Comparison of ENCODE assay signal across 25 cellular contexts in genomic region chr7:64868469-64868868, GRCh38. TPM values are rescaled to one million over a fixed set of nuclear protein-coding genes. Genes with fewer than 3 reads are reported as not detected.
A peak's percentile ranks its signal among the peaks of the same experiment; 100 is the strongest.
DNase-seq lines count a peak whose midpoint lies in the region; ATAC-seq and TF ChIP-seq lines count a peak whose summit lies in the region.
"Had no signal": no experiment of that assay in that cellular context is flagged by ENCODE, and none has a peak within 500 bp of the region (broad histone marks: within the 10 kb centered on the region; RNA-seq: fewer than 3 reads in every experiment).

No MANE protein-coding gene starts in this region.

- H3K79me2 ChIP-seq in hepatocyte: no peaks in the 10 kb centered on the region

- TF ChIP-seq CTCF in hepatocyte (IDR thresholded peaks at IDR 0.05; ENCODE audit: poor library complexity) (no peak), psoas muscle (IDR thresholded peaks at IDR 0.05) (no peak)

- no peaks in the 10 kb centered on the region for H3K9me2 ChIP-seq in hepatocyte (replicated peaks; ENCODE audit: insufficient read depth)

- H3K4me3 ChIP-seq in hepatocyte (no peak overlapping the region), neuronal stem cell (ENCODE audit: low read length in 2 of 2) (no peak overlapping the region), psoas muscle (no peak overlapping the region)
- H3K4me3 ChIP-seq: A549 had no signal

- H2BK12ac ChIP-seq in neuronal stem cell (ENCODE audit: low read length): no peak overlapping the region

- DNase-seq in AG20443 (ENCODE audit: low spot score) (peak; percentile 2), D341Med (ENCODE audit: low spot score) (peak; percentile 15), hepatocyte (ENCODE audit: low spot score) (peak; percentile 1), neuronal stem cell (ENCODE audit: low spot score) (no peak), OCI-M2 (lab: John Stamatoyannopoulos, UW; ENCODE audit: unreplicated experiment) (no peak), psoas muscle (no peak), LoVo (ENCODE audit: low spot score) (no peak)
- DNase-seq: DMS79 treated with DMSO at 0.1 percent for 48 hours, GF-D8, IMR-90, NCI-H1048, NCI-H1417, NCI-H1694, NCI-H2029 treated with DMSO at 0.1 percent for 48 hours, NCI-H2227 treated with DMSO at 0.1 percent for 48 hours, NCI-H526 treated with DMSO at 0.1 percent for 48 hours, SHP77 had no signal

- H3K9ac ChIP-seq in neuronal stem cell (ENCODE audit: low read depth, low read length, poor library complexity): no peak overlapping the region
- H3K9ac ChIP-seq: KMS-11 had no signal

- no peak overlapping the region for H2BK15ac ChIP-seq in neuronal stem cell (ENCODE audit: low read length)

- no peaks in the 10 kb centered on the region for H3K27me3 ChIP-seq in hepatocyte
- H3K27me3 ChIP-seq in neuronal stem cell (ENCODE audit: control insufficient read depth in 3 of 3, insufficient read depth in 3 of 3, low read depth in 1 of 3, low read length in 3 of 3): peaks cover 0 to 15% (median 0%) of the 10 kb centered on the region in 3 experiments
- no peaks in the 10 kb centered on the region for H3K27me3 ChIP-seq in psoas muscle (ENCODE audit: insufficient read depth in 3 of 3, low read length in 2 of 3)

- H2AFZ ChIP-seq in hepatocyte (no peak overlapping the region), neuronal stem cell (ENCODE audit: low read length) (no peak overlapping the region)

- no peak overlapping the region for H3K4ac ChIP-seq in neuronal stem cell (ENCODE audit: low read length)

- no peak for ATAC-seq in psoas muscle
- ATAC-seq: A549; CD8-positive, alpha-beta T cell; HCT116; Panc1 had no signal

- no peaks in the 10 kb centered on the region for H3K4me1 ChIP-seq in hepatocyte (ENCODE audit: insufficient read depth)
- no peaks in the 10 kb centered on the region for H3K4me1 ChIP-seq in neuronal stem cell (ENCODE audit: control insufficient read depth in 2 of 2, insufficient read depth in 1 of 2, low read depth in 1 of 2, low read length in 2 of 2)
- no peaks in the 10 kb centered on the region for H3K4me1 ChIP-seq in psoas muscle
- H3K4me1 ChIP-seq: A549, Caco-2 had no signal

- H2AK5ac ChIP-seq in neuronal stem cell (ENCODE audit: low read depth, low read length): no peak overlapping the region

- no peaks in the 10 kb centered on the region for H3K79me1 ChIP-seq in neuronal stem cell (ENCODE audit: low read depth, low read length)

- H2BK120ac ChIP-seq in neuronal stem cell (ENCODE audit: low read depth, low read length): no peak overlapping the region

- H3K14ac ChIP-seq in neuronal stem cell (ENCODE audit: low read length): peak overlapping the region; percentile 23

- intact Hi-C loops in psoas muscle (cut with DNase I): no loop called here

- no peak overlapping the region for H4K91ac ChIP-seq in neuronal stem cell (ENCODE audit: low read depth, low read length, poor library complexity)

- no peaks in the 10 kb centered on the region for H4K20me1 ChIP-seq in hepatocyte (ENCODE audit: insufficient read depth, poor library complexity, severe bottlenecking)

- H3K27ac ChIP-seq in hepatocyte (no peak overlapping the region), neuronal stem cell (replicated peaks; ENCODE audit: low read length) (no peak overlapping the region), psoas muscle (no peak overlapping the region)
- H3K27ac ChIP-seq: A549, C4-2B, KMS-11, RWPE1 had no signal

- no peak overlapping the region for H3K18ac ChIP-seq in neuronal stem cell (ENCODE audit: low read length)

- no peak overlapping the region for H4K8ac ChIP-seq in neuronal stem cell (ENCODE audit: low read depth, low read length)

- H3K23ac ChIP-seq in neuronal stem cell (ENCODE audit: low read depth, low read length, poor library complexity): no peak overlapping the region

- no peak overlapping the region for H2BK5ac ChIP-seq in neuronal stem cell (ENCODE audit: low read length)

- H3K4me2 ChIP-seq in hepatocyte (no peak overlapping the region), neuronal stem cell (ENCODE audit: insufficient read depth, low read length, poor library complexity, severe bottlenecking) (no peak overlapping the region)
- H3K4me2 ChIP-seq: A549, KMS-11 had no signal

- no peaks in the 10 kb centered on the region for H3K9me3 ChIP-seq in hepatocyte (ENCODE audit: low read depth)
- peaks cover 21 to 22% of the 10 kb centered on the region in 2 donors for H3K9me3 ChIP-seq in neuronal stem cell (replicated peaks in 1 of 2; ENCODE audit: control insufficient read depth in 2 of 2, insufficient read depth in 1 of 2, low read depth in 1 of 2, low read length in 2 of 2)
- no peaks in the 10 kb centered on the region for H3K9me3 ChIP-seq in psoas muscle
- H3K9me3 ChIP-seq: A549 had no signal

- no peaks in the 10 kb centered on the region for H3K36me3 ChIP-seq in hepatocyte (replicated peaks; ENCODE audit: insufficient read depth, low read depth)
- no peaks in the 10 kb centered on the region for H3K36me3 ChIP-seq in neuronal stem cell (replicated peaks in 1 of 2; ENCODE audit: control insufficient read depth in 2 of 2, insufficient read depth in 2 of 2, low read length in 2 of 2)
- H3K36me3 ChIP-seq in psoas muscle (ENCODE audit: insufficient read depth in 1 of 2, low read depth in 1 of 2): no peaks in the 10 kb centered on the region

- WGBS in hepatocyte (ENCODE audit: low lambda C conversion rate, missing lambda C conversion rate): 87% methylated on average over 12 of the region's 12 CpGs
- no CpG with 5 or more reads among the region's 12 CpGs for WGBS in neuronal stem cell (ENCODE audit: extremely low coverage in 2 of 2, insufficient read length in 2 of 2, insufficient replicate concordance in 1 of 2), 2 donors
- WGBS in psoas muscle, 3 donors: 90 to 92% (median 91%) methylated on average over 12 of the region's 12 CpGs

RNA-seq across cellular contexts. Expression of gene ZNF273, which starts 34.6 kb away (rescaled TPM):
- 4.9 and 8.4 TPM in 2 replicates for total RNA-seq in hepatocyte
- polyA plus RNA-seq in hepatocyte: 3.2 and 4.1 TPM in 2 replicates
- 13.8 TPM for polyA plus RNA-seq in neuronal stem cell (2013, experiment 1 of 2)
- 14.3 TPM for polyA plus RNA-seq in neuronal stem cell (2013, experiment 2 of 2)
- total RNA-seq in psoas muscle: 1 to 10 TPM; 1.2 to 2.9 (median 1.9) TPM
- polyA plus RNA-seq in psoas muscle: 1 to 10 TPM in 2 of 3 donors, under 1 TPM in 1; 0.96 to 3.0 (median 1.5) TPM

Comparison
In these comparisons a context has a peak if more than half of its experiments do, and no peak if none do; other contexts are left out.
1. DNase-seq: peak in AG20443 (single experiment), D341Med (single experiment) and hepatocyte (single experiment); none in neuronal stem cell (single experiment), OCI-M2 (single experiment), psoas muscle (0 of 2) and LoVo (single experiment).